ENCODE assay signal across 16 cellular contexts in genomic region chr12:110074089-110074488, GRCh38. TPM values are rescaled to one million over a fixed set of nuclear protein-coding genes. Genes with fewer than 3 reads are reported as not detected.
DNase-seq lines count a peak whose midpoint lies in the region; ATAC-seq lines count a peak whose summit lies in the region.
"Had no signal": no experiment of that assay in that cellular context is flagged by ENCODE, and none has a peak within 500 bp of the region (broad histone marks: within the 10 kb centered on the region; RNA-seq: fewer than 3 reads in every experiment).

No MANE protein-coding gene starts in this region.

- peaks cover 4 to 64% (median 39%) of the 10 kb centered on the region in 4 donors for H3K4me1 Mint-ChIP-seq in CD4-positive, CD25-positive, alpha-beta regulatory T cell

- H3K23ac ChIP-seq in neuronal stem cell (ENCODE audit: low read depth, low read length, poor library complexity): no peak overlapping the region

- H3K4ac ChIP-seq in neuronal stem cell (ENCODE audit: low read length): no peak overlapping the region

- H2AK5ac ChIP-seq in neuronal stem cell (ENCODE audit: low read depth, low read length): no peak overlapping the region

- no peak overlapping the region for H2BK120ac ChIP-seq in neuronal stem cell (ENCODE audit: low read depth, low read length)

- in situ Hi-C loops in GM23248 (cut with MboI): no loop called here

- H2BK15ac ChIP-seq in neuronal stem cell (ENCODE audit: low read length): no peak overlapping the region

- no peaks in the 10 kb centered on the region for H3K9me2 ChIP-seq in GM23248 (ENCODE audit: insufficient read depth)

- no peak for DNase-seq in CD4-positive, CD25-positive, alpha-beta regulatory T cell
- no peak for DNase-seq in GM23248
- peak in 20 of 61 donors; percentile 6 to 64 (median 23) for DNase-seq in caudate nucleus (lab: John Stamatoyannopoulos, UW)
- no peak for DNase-seq in neuronal stem cell (ENCODE audit: low spot score)
- DNase-seq in DMS153 (lab: John Stamatoyannopoulos, UW): no peak
- DNase-seq in NCI-H748 treated with DMSO at 0.1 percent for 48 hours (lab: John Stamatoyannopoulos, UW): no peak
- no peak for DNase-seq in HUDEP-2 (lab: John Stamatoyannopoulos, UW; ENCODE audit: unreplicated experiment in 76 of 76)
- DNase-seq in GM03348 (ENCODE audit: low spot score): no peak
- DNase-seq: naive B cell had no signal

- no peaks in the 10 kb centered on the region for H3K79me1 ChIP-seq in neuronal stem cell (ENCODE audit: low read depth, low read length)

- no peak overlapping the region for H3K18ac ChIP-seq in neuronal stem cell (ENCODE audit: low read length)

- H2AFZ ChIP-seq in GM23248 (peak overlapping the region; percentile 99; the same call in 1 of the 2 replicates), neuronal stem cell (ENCODE audit: low read length) (peak overlapping the region; percentile 4)

- no peak overlapping the region for H3K4me2 ChIP-seq in GM23248 (ENCODE audit: unreplicated experiment)
- no peak overlapping the region for H3K4me2 ChIP-seq in neuronal stem cell (ENCODE audit: insufficient read depth, low read length, poor library complexity, severe bottlenecking)
- H3K4me2 ChIP-seq: KMS-11 had no signal

- H3K27me3 ChIP-seq in CD4-positive, CD25-positive, alpha-beta regulatory T cell (ENCODE audit: control insufficient read depth, insufficient read depth, low read length): no peaks in the 10 kb centered on the region
- H3K27me3 ChIP-seq in GM23248 (replicated peaks; ENCODE audit: insufficient read depth) (no peaks in the 10 kb centered on the region), neuronal stem cell (ENCODE audit: control insufficient read depth in 3 of 3, insufficient read depth in 3 of 3, low read depth in 1 of 3, low read length in 3 of 3) (peaks cover 0 to 3% (median 0%) of the 10 kb centered on the region in 3 experiments)
- H3K27me3 ChIP-seq: body of pancreas, Peyer's patch, upper lobe of right lung had no signal

- H3K27ac ChIP-seq in CD4-positive, CD25-positive, alpha-beta regulatory T cell (ENCODE audit: insufficient read depth, low read length, poor library complexity, severe bottlenecking): no peak overlapping the region
- H3K27ac ChIP-seq in GM23248: no peak overlapping the region
- peak overlapping the region; percentile 96 for H3K27ac ChIP-seq in caudate nucleus (ENCODE audit: low read depth, low read length)
- H3K27ac ChIP-seq in neuronal stem cell (replicated peaks; ENCODE audit: low read length): no peak overlapping the region
- H3K27ac ChIP-seq: KMS-11, lower lobe of right lung, Peyer's patch, prostate gland had no signal

- H3K36me3 Mint-ChIP-seq in CD4-positive, CD25-positive, alpha-beta regulatory T cell: peaks cover 5% of the 10 kb centered on the region
- H3K36me3 Mint-ChIP-seq: naive B cell had no signal

- H3K9me3 Mint-ChIP-seq in CD4-positive, CD25-positive, alpha-beta regulatory T cell: peaks cover 0 to 1% (median 0%) of the 10 kb centered on the region in 7 donors
- H3K9me3 Mint-ChIP-seq: dendritic cell treated with granulocyte-macrophage colony-stimulating factor and Interleukin-4, amounts not matched to agents 40 ng/mL and 50 ng/mL, for 4 days had no signal

- H3K27me3 Mint-ChIP-seq in CD4-positive, CD25-positive, alpha-beta regulatory T cell: no peaks in the 10 kb centered on the region
- H3K27me3 Mint-ChIP-seq: dendritic cell treated with granulocyte-macrophage colony-stimulating factor and Interleukin-4, amounts not matched to agents 40 ng/mL and 50 ng/mL, for 4 days; naive B cell had no signal

- peaks cover 22% of the 10 kb centered on the region for H3K4me1 ChIP-seq in CD4-positive, CD25-positive, alpha-beta regulatory T cell (ENCODE audit: control insufficient read depth, insufficient read depth, low read length, poor library complexity, severe bottlenecking)
- no peaks in the 10 kb centered on the region for H3K4me1 ChIP-seq in GM23248 (ENCODE audit: insufficient read depth)
- peaks cover 0 to 1% of the 10 kb centered on the region in 2 donors for H3K4me1 ChIP-seq in neuronal stem cell (ENCODE audit: control insufficient read depth in 2 of 2, insufficient read depth in 1 of 2, low read depth in 1 of 2, low read length in 2 of 2)
- H3K4me1 ChIP-seq: body of pancreas, prostate gland had no signal

- H4K8ac ChIP-seq in neuronal stem cell (ENCODE audit: low read depth, low read length): no peak overlapping the region

- no peaks in the 10 kb centered on the region for H3F3A ChIP-seq in GM23248 (ENCODE audit: insufficient read depth)

- 79 to 83% methylated on average over 5 of the region's 5 CpGs for WGBS in GM23248 (ENCODE audit: low coverage in 1 of 2, low lambda C conversion rate in 2 of 2, missing lambda C conversion rate in 2 of 2), 2 experiments
- no CpG with 5 or more reads among the region's 5 CpGs for WGBS in neuronal stem cell (ENCODE audit: extremely low coverage in 2 of 2, insufficient read length in 2 of 2, insufficient replicate concordance in 1 of 2), 2 donors

- no peak overlapping the region for H2BK5ac ChIP-seq in neuronal stem cell (ENCODE audit: low read length)

- peak overlapping the region; percentile 4 for H3K4me3 ChIP-seq in CD4-positive, CD25-positive, alpha-beta regulatory T cell (ENCODE audit: low read depth, low read length)
- H3K4me3 ChIP-seq in GM23248 (peak overlapping the region; percentile 83; the same call in 1 of the 2 replicates), neuronal stem cell (ENCODE audit: low read length in 2 of 2) (no peak overlapping the region)
- H3K4me3 ChIP-seq: body of pancreas had no signal

- no peaks in the 10 kb centered on the region for H3K79me2 ChIP-seq in GM23248 (ENCODE audit: insufficient read depth)

- H3K36me3 ChIP-seq in CD4-positive, CD25-positive, alpha-beta regulatory T cell (ENCODE audit: control insufficient read depth, insufficient read depth, low read length): no peaks in the 10 kb centered on the region
- H3K36me3 ChIP-seq in GM23248 (ENCODE audit: low read depth) (no peaks in the 10 kb centered on the region), neuronal stem cell (replicated peaks in 1 of 2; ENCODE audit: control insufficient read depth in 2 of 2, insufficient read depth in 2 of 2, low read length in 2 of 2) (no peaks in the 10 kb centered on the region)
- H3K36me3 ChIP-seq: lower lobe of right lung, Peyer's patch, prostate gland, upper lobe of right lung had no signal

- no peak overlapping the region for H3K14ac ChIP-seq in neuronal stem cell (ENCODE audit: low read length)

- H2BK12ac ChIP-seq in neuronal stem cell (ENCODE audit: low read length): no peak overlapping the region

- H3K9me3 ChIP-seq in CD4-positive, CD25-positive, alpha-beta regulatory T cell (ENCODE audit: control insufficient read depth in 2 of 2, low read length in 2 of 2): no peaks in the 10 kb centered on the region
- H3K9me3 ChIP-seq in GM23248 (ENCODE audit: low read depth) (no peaks in the 10 kb centered on the region), neuronal stem cell (replicated peaks in 1 of 2; ENCODE audit: control insufficient read depth in 2 of 2, insufficient read depth in 1 of 2, low read depth in 1 of 2, low read length in 2 of 2) (no peaks in the 10 kb centered on the region)
- H3K9me3 ChIP-seq: body of pancreas, lower lobe of right lung, Peyer's patch, prostate gland, upper lobe of right lung had no signal

- H4K91ac ChIP-seq in neuronal stem cell (ENCODE audit: low read depth, low read length, poor library complexity): no peak overlapping the region

- no peak overlapping the region for H3K9ac ChIP-seq in GM23248
- no peak overlapping the region for H3K9ac ChIP-seq in neuronal stem cell (ENCODE audit: low read depth, low read length, poor library complexity)
- H3K9ac ChIP-seq: KMS-11 had no signal

- H3K27ac Mint-ChIP-seq in CD4-positive, CD25-positive, alpha-beta regulatory T cell: peak overlapping the region; percentile 92 to 98 (median 94)

- ATAC-seq in CD4-positive, CD25-positive, alpha-beta regulatory T cell (ENCODE audit: low read depth in 2 of 2): no peak
- ATAC-seq: body of pancreas had no signal

- peak overlapping the region in 3 of 4 donors; percentile 84 to 90 (median 89) for H3K4me3 Mint-ChIP-seq in CD4-positive, CD25-positive, alpha-beta regulatory T cell

- H4K20me1 ChIP-seq in GM23248 (ENCODE audit: insufficient read depth): no peaks in the 10 kb centered on the region

RNA-seq across cellular contexts. Expression of gene C12orf76, which starts 25.8 kb away (rescaled TPM):
- total RNA-seq in CD4-positive, CD25-positive, alpha-beta regulatory T cell: 13.5 TPM
- 10 to 100 TPM; 16.3 to 22.6 (median 19.8) TPM for polyA plus RNA-seq in CD4-positive, CD25-positive, alpha-beta regulatory T cell
- 21.2 and 29.7 TPM in 2 replicates for total RNA-seq in GM23248 (2014; rRNA removed; shearing (Covaris generic))
- 8.5 and 12.3 TPM in 2 replicates for polyA plus RNA-seq in GM23248 (2016; fragmentation: Nextera tagmentation; extraction: Ambion mirVana)
- polyA plus RNA-seq in neuronal stem cell (2013, experiment 1 of 2): 42.5 TPM
- polyA plus RNA-seq in neuronal stem cell (2013, experiment 2 of 2): 43.2 TPM

RNA-seq across cellular contexts. Expression of gene IFT81, which starts 50.1 kb away (rescaled TPM):
- 0.91 TPM for total RNA-seq in CD4-positive, CD25-positive, alpha-beta regulatory T cell
- polyA plus RNA-seq in CD4-positive, CD25-positive, alpha-beta regulatory T cell: under 1 TPM in 3 of 4 donors, not detected in 1; 0.10 to 0.16 (median 0.11) TPM
- 9.5 and 9.7 TPM in 2 replicates for total RNA-seq in GM23248 (2014; rRNA removed; shearing (Covaris generic))
- 10.6 and 14.0 TPM in 2 replicates for polyA plus RNA-seq in GM23248 (2016; fragmentation: Nextera tagmentation; extraction: Ambion mirVana)
- polyA plus RNA-seq in neuronal stem cell (2013, experiment 1 of 2): 42.9 TPM
- 41.6 TPM for polyA plus RNA-seq in neuronal stem cell (2013, experiment 2 of 2)

Comparison
In these comparisons a context has a peak if more than half of its experiments do, and no peak if none do; other contexts are left out.
1. H3K4me3 ChIP-seq: peak in CD4-positive, CD25-positive, alpha-beta regulatory T cell (single experiment) and GM23248 (single experiment); none in neuronal stem cell (0 of 2).